20 cellular contexts compared by ENCODE assay signal in the genomic region with DNA sequence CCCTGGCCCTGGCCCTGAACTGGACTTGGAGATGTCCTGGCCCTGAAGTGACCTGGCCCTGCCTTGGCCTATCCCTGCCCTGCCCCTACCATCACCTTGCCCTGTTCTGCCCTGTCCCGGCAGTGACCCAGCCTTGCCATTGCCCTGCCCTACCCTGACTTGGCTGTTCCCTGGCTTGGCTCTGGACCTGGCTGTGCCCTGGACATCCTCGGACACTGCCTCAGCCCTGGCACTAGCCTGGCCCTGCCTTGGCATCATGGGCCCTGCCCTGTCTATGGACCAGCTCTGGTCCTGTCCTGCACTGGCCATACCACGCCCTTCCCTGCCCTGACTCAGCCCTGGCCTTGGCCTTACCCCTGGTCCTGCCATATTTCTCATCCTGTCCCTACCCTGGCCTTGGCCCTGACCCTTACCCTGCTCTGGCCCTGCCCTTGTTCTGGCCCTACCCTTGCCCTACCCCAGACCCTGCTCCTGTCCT. TPM values are rescaled to one million over a fixed set of nuclear protein-coding genes. Genes with fewer than 3 reads are reported as not detected.
DNase-seq lines count a peak whose midpoint lies in the region; FAIRE-seq and TF ChIP-seq lines count a peak whose summit lies in the region.
"Had no signal": no experiment of that assay in that cellular context is flagged by ENCODE, and none has a peak within 500 bp of the region (broad histone marks: within the 10 kb centered on the region; RNA-seq: fewer than 3 reads in every experiment).

No MANE protein-coding gene starts in this region.

- H3K9me3 Mint-ChIP-seq in MCF 10A (ENCODE audit: unreplicated experiment) = no peaks in the 10 kb centered on the region
- H3K9me3 Mint-ChIP-seq: CD8-positive, alpha-beta T cell had no signal

- no peak overlapping the region; the same call in 1 of the 2 replicates for H3K18ac ChIP-seq in H1 (ENCODE audit: extremely low read depth, low read length)
- H3K18ac ChIP-seq in mesenchymal stem cell (ENCODE audit: low read depth in 1 of 2, low read length in 2 of 2) = no peak overlapping the region

- H3K4me3 ChIP-seq in breast epithelium (no peak overlapping the region), H1 (ENCODE audit: extremely low read depth in 1 of 4, insufficient read depth in 2 of 4, low read depth in 3 of 4, low read length in 4 of 4) (no peak overlapping the region), mesenchymal stem cell (ENCODE audit: insufficient read depth in 1 of 2, low read depth in 1 of 2, low read length in 2 of 2) (no peak overlapping the region)
- H3K4me3 ChIP-seq: HAP-1, PC-9 had no signal

- H3K9ac ChIP-seq in H1 (replicated peaks in 1 of 4; ENCODE audit: extremely low read depth in 1 of 4, low read depth in 3 of 4, low read length in 3 of 4) (no peak overlapping the region), mesenchymal stem cell (ENCODE audit: low read length) (no peak overlapping the region)
- H3K9ac ChIP-seq: KMS-11 had no signal

- no peaks in the 10 kb centered on the region for H3K27me3 Mint-ChIP-seq in MCF 10A (ENCODE audit: insufficient read depth, unreplicated experiment)

- H3K4me2 ChIP-seq in H1 (ENCODE audit: insufficient read depth in 1 of 2, low read depth in 2 of 2, low read length in 2 of 2) (no peak overlapping the region), mesenchymal stem cell (ENCODE audit: low read length, poor library complexity, severe bottlenecking) (no peak overlapping the region)
- H3K4me2 ChIP-seq: KMS-11, PC-9 had no signal

- FAIRE-seq in H1 (lab: Jason Lieb, UNC) = no peak
- peak; percentile 93 for FAIRE-seq in urothelium cell line (lab: Jason Lieb, UNC)

- H4K91ac ChIP-seq in H1 (replicated peaks; ENCODE audit: insufficient read length, low read length) (peak overlapping the region; percentile 81), mesenchymal stem cell (ENCODE audit: low read length) (peak overlapping the region; percentile 58)

- TF ChIP-seq CTCF in MCF 10A (IDR thresholded peaks at IDR 0.05; ENCODE audit: unreplicated experiment) (no peak), breast epithelium (IDR thresholded peaks at IDR 0.05) (no peak), H1 (IDR thresholded peaks at IDR 0.05; ENCODE audit: control extremely low read depth in 1 of 3, insufficient read depth in 1 of 3, low read depth in 1 of 3, low read length in 3 of 3) (no peak), RWPE1 (conservative IDR thresholded peaks at IDR 0.05; ENCODE audit: low read depth) (no peak)

- no peaks in the 10 kb centered on the region for H3K23me2 ChIP-seq in H1 (ENCODE audit: low read depth, low read length)

- H3K4ac ChIP-seq in H1 (replicated peaks; ENCODE audit: insufficient read length, low read depth, low read length) (no peak overlapping the region), mesenchymal stem cell (ENCODE audit: low read depth in 1 of 2, low read length in 2 of 2) (no peak overlapping the region)

- H3K79me1 ChIP-seq in H1 (ENCODE audit: low read depth, low read length) = no peaks in the 10 kb centered on the region
- H3K79me1 ChIP-seq in mesenchymal stem cell (replicated peaks; ENCODE audit: low read length, poor library complexity, severe bottlenecking) = no peaks in the 10 kb centered on the region

- peaks cover 24% of the 10 kb centered on the region for H3K4me1 Mint-ChIP-seq in MCF 10A (ENCODE audit: insufficient read depth, unreplicated experiment)

- H4K5ac ChIP-seq in H1 (ENCODE audit: insufficient read length, low read depth, low read length) = no peak overlapping the region

- H2BK5ac ChIP-seq in H1 (ENCODE audit: low read depth, low read length) (peak overlapping the region; percentile 52), mesenchymal stem cell (ENCODE audit: low read depth, low read length, poor library complexity, severe bottlenecking) (no peak overlapping the region)

- H3K36me3 ChIP-seq in breast epithelium (no peaks in the 10 kb centered on the region), H1 (ENCODE audit: control insufficient read depth in 2 of 4, insufficient read depth in 4 of 4, low read length in 3 of 4) (no peaks in the 10 kb centered on the region), mesenchymal stem cell (ENCODE audit: control insufficient read depth in 1 of 2, insufficient read depth in 2 of 2, low read depth in 1 of 2, low read length in 2 of 2) (no peaks in the 10 kb centered on the region)
- H3K36me3 ChIP-seq: HAP-1 had no signal

- no peak for TF ChIP-seq RAD21 in H1 (IDR thresholded peaks at IDR 0.05 in 1 of 2, conservative IDR thresholded peaks at IDR 0.05 in 1 of 2; ENCODE audit: low read depth in 2 of 2, low read length in 2 of 2)

- H4K8ac ChIP-seq in H1 (ENCODE audit: extremely low read depth, insufficient read depth, low read length) = no peak overlapping the region; the same call in 1 of the 2 replicates
- H4K8ac ChIP-seq in mesenchymal stem cell (ENCODE audit: low read length) = no peak overlapping the region

- H3K36me3 Mint-ChIP-seq in MCF 10A (ENCODE audit: insufficient read depth, unreplicated experiment) = no peaks in the 10 kb centered on the region
- H3K36me3 Mint-ChIP-seq: CD8-positive, alpha-beta T cell had no signal

- no peak overlapping the region for H3K56ac ChIP-seq in H1 (replicated peaks; ENCODE audit: insufficient read length, low read depth, low read length)

- H3K27me3 ChIP-seq in breast epithelium = no peaks in the 10 kb centered on the region
- H3K27me3 ChIP-seq in H1 (replicated peaks in 1 of 4; ENCODE audit: control insufficient read depth in 3 of 4, extremely low read depth in 1 of 4, insufficient read depth in 3 of 4, low read length in 3 of 4) = no peaks in the 10 kb centered on the region
- H3K27me3 ChIP-seq in mesenchymal stem cell (ENCODE audit: control insufficient read depth in 1 of 2, insufficient read depth in 1 of 2, low read length in 2 of 2) = no peaks in the 10 kb centered on the region

- DNase-seq in MCF 10A (ENCODE audit: unreplicated experiment) (no peak), breast epithelium (ENCODE audit: low spot score in 2 of 2) (no peak), H1 (ENCODE audit: low read depth in 1 of 2, low spot score in 2 of 2) (no peak), mesenchymal stem cell (no peak), urothelium cell line (ENCODE audit: low spot score) (no peak), RWPE1 (ENCODE audit: low spot score) (no peak), T-helper 9 cell (no peak), OCI-M2 (lab: John Stamatoyannopoulos, UW; ENCODE audit: unreplicated experiment) (no peak)
- DNase-seq: 8988T; CD8-positive, alpha-beta T cell; NCI-H1048; NCI-H1436 treated with DMSO at 0.1 percent for 48 hours; NCI-H2029 treated with DMSO at 0.1 percent for 48 hours; NCI-H510A; NCI-H82; PC-9 had no signal

- no peaks in the 10 kb centered on the region for H3K79me2 ChIP-seq in H1 (ENCODE audit: control insufficient read depth in 1 of 2, insufficient read depth in 2 of 2, low read length in 2 of 2)

- no peak for TF ChIP-seq EP300 in H1 (IDR thresholded peaks at IDR 0.05; ENCODE audit: borderline replicate concordance in 1 of 2, low read depth in 2 of 2, low read length in 2 of 2)

- H3K23ac ChIP-seq in H1 (ENCODE audit: insufficient read length) (no peak overlapping the region), mesenchymal stem cell (ENCODE audit: low read length in 2 of 2) (no peak overlapping the region)

- 63% methylated on average over 3 of the region's 3 CpGs; no CpG with 5 or more reads in 1 of the 2 experiments for whole genome bisulfite sequencing in H1 (ENCODE audit: extremely low coverage in 1 of 2, insufficient coverage in 1 of 2, insufficient read length in 1 of 2, insufficient replicate concordance in 2 of 2, low coverage in 1 of 2, low lambda C conversion rate in 2 of 2, missing lambda C conversion rate in 1 of 2), 2 experiments
- WGBS in mesenchymal stem cell = 66% methylated on average over 3 of the region's 3 CpGs

- H3K4me1 ChIP-seq in breast epithelium (no peaks in the 10 kb centered on the region), H1 (replicated peaks in 1 of 4; ENCODE audit: control insufficient read depth in 3 of 4, insufficient read depth in 4 of 4, low read length in 3 of 4) (no peaks in the 10 kb centered on the region), mesenchymal stem cell (ENCODE audit: control insufficient read depth, insufficient read depth, low read depth, low read length) (no peaks in the 10 kb centered on the region)
- H3K4me1 ChIP-seq: HAP-1 had no signal

- POLR2A ChIA-PET in MCF 10A (lab: Yijun Ruan, JAX) (no interaction called here), H1 (lab: Charles Lee; ENCODE audit: partially characterized antibody) (no interaction called here), RWPE1 (lab: Yijun Ruan, JAX; ENCODE audit: low non-redundant PET) (no interaction called here)

- intact Hi-C loops in MCF 10A (cut with micrococcal nuclease) = no loop called here
- intact Hi-C loops in breast epithelium (cut with DNase I; ENCODE audit: low total_unique reads) = no loop called here

- H3K27ac Mint-ChIP-seq in MCF 10A (ENCODE audit: low read depth, unreplicated experiment) = peak overlapping the region; percentile 70
- H3K27ac Mint-ChIP-seq: CD8-positive, alpha-beta T cell had no signal

- no peak overlapping the region for H2BK15ac ChIP-seq in H1 (ENCODE audit: low read length)
- no peak overlapping the region for H2BK15ac ChIP-seq in mesenchymal stem cell (ENCODE audit: low read depth, poor library complexity, severe bottlenecking)

- H4K20me1 ChIP-seq in H1 (replicated peaks in 1 of 2; ENCODE audit: control insufficient read depth in 1 of 2, insufficient read depth in 2 of 2, low read length in 2 of 2) = peaks cover 0 to 5% of the 10 kb centered on the region in 2 experiments

- no peak overlapping the region for H3K4me3 Mint-ChIP-seq in MCF 10A (ENCODE audit: unreplicated experiment)
- H3K4me3 Mint-ChIP-seq: CD8-positive, alpha-beta T cell had no signal

- H2AK5ac ChIP-seq in H1 (ENCODE audit: low read depth, low read length) (no peak overlapping the region), mesenchymal stem cell (ENCODE audit: low read length, severe bottlenecking) (no peak overlapping the region)

- H3K14ac ChIP-seq in H1 (ENCODE audit: insufficient read length) (no peak overlapping the region), mesenchymal stem cell (ENCODE audit: low read length in 2 of 2) (peak overlapping the region in 1 of 2 experiments; percentile 73)

- TF ChIP-seq POLR2A in breast epithelium (IDR thresholded peaks at IDR 0.05) (no peak), H1 (IDR thresholded peaks at IDR 0.05; ENCODE audit: control extremely low read depth in 1 of 2, low read depth in 2 of 2, low read length in 2 of 2) (no peak)

- H3K9me3 ChIP-seq in breast epithelium (no peaks in the 10 kb centered on the region), H1 (ENCODE audit: insufficient read depth in 2 of 2, low read depth in 1 of 2, low read length in 1 of 2) (no peaks in the 10 kb centered on the region), mesenchymal stem cell (ENCODE audit: control insufficient read depth, low read length) (no peaks in the 10 kb centered on the region)
- H3K9me3 ChIP-seq: HAP-1 had no signal

- H3K27ac ChIP-seq in breast epithelium (no peak overlapping the region), H1 (ENCODE audit: low read depth, low read length) (no peak overlapping the region; the same call in 1 of the 2 replicates), mesenchymal stem cell (ENCODE audit: low read length, poor library complexity, severe bottlenecking) (no peak overlapping the region), RWPE1 (no peak overlapping the region; the same call in 1 of the 2 replicates)
- H3K27ac ChIP-seq: KMS-11, PC-9 had no signal

- 0 out of 2 replicates have a peak overlapping the region, but pooled peaks have one; percentile 50 for H2BK12ac ChIP-seq in H1 (ENCODE audit: low read depth, low read length)
- peak overlapping the region in 1 of 2 experiments; percentile 7 for H2BK12ac ChIP-seq in mesenchymal stem cell (ENCODE audit: low read length in 2 of 2)

- H2AFZ ChIP-seq in H1 (ENCODE audit: low read length) (no peak overlapping the region), mesenchymal stem cell (ENCODE audit: low read depth, low read length) (no peak overlapping the region)
- H2AFZ ChIP-seq: PC-9 had no signal

- H2BK120ac ChIP-seq in H1 (replicated peaks; ENCODE audit: low read depth, low read length) (no peak overlapping the region), mesenchymal stem cell (ENCODE audit: low read depth, low read length) (no peak overlapping the region)

- no TSS peak for BruUV-seq in MCF 10A (replicated peaks; lab: Mats Ljungman, UMichigan)

- CTCF ChIA-PET in MCF 10A (lab: Yijun Ruan, JAX) = no interaction called here
- CTCF ChIA-PET in H1 (lab: Charles Lee; ENCODE audit: partially characterized antibody) = no interaction called here
- CTCF ChIA-PET in RWPE1 (lab: Yijun Ruan, JAX) = no interaction called here

- peak overlapping the region; percentile 72; the same call in 1 of the 2 replicates for H2BK20ac ChIP-seq in H1 (ENCODE audit: low read length)

RNA-seq across cellular contexts. Expression of gene ANKRD62, which starts 6.1 kb away (rescaled TPM):
- total RNA-seq in MCF 10A (2022) (not detected in 2 replicates), breast epithelium (not detected)
- not detected in 2 replicates for total RNA-seq in H1 (2021; fragmentation: NEBNext Ultra II Directional; extraction: Animal tissue kit (Norgen Biotek cat#: 25700))
- polyA plus RNA-seq in H1 (2011; rRNA removed) = not detected in 2 replicates
- polyA plus RNA-seq in H1 (2011; cell fraction: cytosol; rRNA removed) = not detected
- not detected for polyA plus RNA-seq in H1 (2011; cell fraction: nucleus; rRNA removed)
- not detected in 4 replicates for polyA plus RNA-seq in H1 (2012, experiment 1 of 2)
- not detected for polyA plus RNA-seq in H1 (2012, experiment 2 of 2)
- polyA plus RNA-seq in H1 (2013, experiment 1 of 2) = not detected
- polyA plus RNA-seq in H1 (2013, experiment 2 of 2) = 0.04 TPM
- not detected in 2 replicates for polyA minus RNA-seq in H1 (2011; rRNA and poly(A)+ RNA removed)
- polyA minus RNA-seq in H1 (2011; cell fraction: cytosol; rRNA and poly(A)+ RNA removed) = not detected
- not detected for polyA minus RNA-seq in H1 (2011; cell fraction: nucleus; rRNA and poly(A)+ RNA removed)
- not detected for polyA plus RNA-seq in mesenchymal stem cell (2013, experiment 1 of 2)
- not detected for polyA plus RNA-seq in mesenchymal stem cell (2013, experiment 2 of 2)
- total RNA-seq: CD8-positive, alpha-beta T cell; M059J; PC-9 had no signal
- polyA plus RNA-seq: BJ had no signal
